Comparison of ENCODE assay signal across 28 cellular contexts in the genomic region with DNA sequence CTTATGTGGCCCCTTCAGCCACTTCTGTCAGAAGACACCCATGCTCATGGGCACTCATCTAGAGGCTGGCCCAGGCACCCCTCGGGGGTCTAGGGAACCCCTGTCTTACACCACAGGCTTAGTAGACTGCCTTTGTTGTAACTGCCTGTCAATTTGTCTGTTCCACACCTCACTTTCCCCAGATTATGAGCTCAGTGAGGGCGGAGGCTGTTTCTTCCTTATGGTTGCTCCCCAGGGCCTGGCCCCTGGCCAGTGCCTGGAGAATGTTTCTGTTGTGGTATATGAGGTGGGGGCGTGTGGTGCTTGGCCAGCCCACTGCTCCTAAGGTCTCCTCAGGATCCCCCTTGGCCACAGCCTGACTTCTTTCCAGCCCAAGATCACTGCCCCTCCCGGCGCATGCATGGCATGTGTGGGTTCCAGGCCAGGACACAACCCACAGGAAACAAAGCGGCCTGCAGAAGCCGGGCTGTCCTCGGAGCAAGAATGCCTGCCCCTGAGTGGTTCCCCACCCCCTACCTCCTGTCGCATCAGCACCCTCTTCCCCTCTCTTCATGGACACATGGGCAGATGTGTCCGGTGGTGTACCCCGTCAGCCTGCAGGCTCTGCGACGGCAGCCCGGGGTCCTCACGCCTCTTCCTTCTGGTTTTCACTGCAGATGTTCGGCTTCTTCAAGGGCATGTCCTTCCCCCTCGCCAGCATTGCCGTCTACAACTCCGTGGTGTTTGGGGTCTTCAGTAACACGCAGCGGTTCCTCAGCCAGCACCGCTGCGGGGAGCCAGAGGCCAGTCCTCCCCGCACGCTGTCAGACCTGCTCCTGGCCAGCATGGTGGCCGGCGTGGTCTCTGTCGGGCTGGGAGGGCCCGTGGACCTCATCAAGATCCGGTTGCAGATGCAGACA. TPM values are rescaled to one million over a fixed set of nuclear protein-coding genes. Genes with fewer than 3 reads are reported as not detected.
DNase-seq lines count a peak whose midpoint lies in the region; TF ChIP-seq lines count a peak whose summit lies in the region.
"Had no signal": no experiment of that assay in that cellular context is flagged by ENCODE, and none has a peak within 500 bp of the region (broad histone marks: within the 10 kb centered on the region; RNA-seq: fewer than 3 reads in every experiment).

No MANE protein-coding gene starts in this region.

- intact Hi-C loops in adrenal gland (cut with DNase I): no loop called here

- WGBS in adrenal gland, 4 donors: 82 to 89% (median 88%) methylated on average over 28 to 30 of the region's 30 CpGs

- no peak for TF ChIP-seq POLR2A in adrenal gland (IDR thresholded peaks at IDR 0.05)

- H3K9me3 ChIP-seq in adrenal gland (replicated peaks in 1 of 3): no peaks in the 10 kb centered on the region
- H3K9me3 ChIP-seq: Caco-2, SJCRH30 had no signal

- no peaks in the 10 kb centered on the region for H3K36me3 ChIP-seq in adrenal gland (replicated peaks in 1 of 2)
- H3K36me3 ChIP-seq: BLaER1, SJCRH30 had no signal

- peak overlapping the region; percentile 44 for H3K27ac ChIP-seq in caudate nucleus (ENCODE audit: low read depth, low read length)
- no peak overlapping the region for H3K27ac ChIP-seq in adrenal gland
- H3K27ac ChIP-seq: BLaER1, HL-60, PC-9, SJCRH30 had no signal

- DNase-seq in caudate nucleus (lab: John Stamatoyannopoulos, UW) (peak in 1 of 61 donors; percentile 19), islet precursor cell (peak; percentile 50), progenitor cell of endocrine pancreas (ENCODE audit: low spot score, unreplicated experiment) (no peak), adrenal gland (no peak), ecto neural progenitor cell (ENCODE audit: low spot score) (no peak), mucosa of gallbladder (ENCODE audit: low spot score) (no peak), activated gamma-delta T cell (lab: John Stamatoyannopoulos, UW) (no peak)
- DNase-seq: ACHN; Caco-2; CD4-positive, alpha-beta T cell; DMS 273 treated with DMSO at 0.1 percent for 48 hours; DMS79 treated with DMSO at 0.1 percent for 48 hours; H7; HFFc6; NCI-H1092; NCI-H1436; NCI-H187 treated with DMSO at 0.1 percent for 48 hours; NCI-H2107; NCI-H446 treated with DMSO at 0.1 percent for 48 hours; NCI-H526 treated with DMSO at 0.1 percent for 48 hours; PC-9; SJCRH30 had no signal

- H3K27ac Mint-ChIP-seq in progenitor cell of endocrine pancreas: peak overlapping the region; percentile 51
- H3K27ac Mint-ChIP-seq: CD4-positive, alpha-beta T cell; HFFc6 had no signal

- no peak overlapping the region for H3K4me3 ChIP-seq in adrenal gland
- H3K4me3 ChIP-seq: BLaER1, K562, PC-9, SJCRH30 had no signal

- H3K9me3 Mint-ChIP-seq in progenitor cell of endocrine pancreas (ENCODE audit: low read depth): peaks cover 6% of the 10 kb centered on the region
- H3K9me3 Mint-ChIP-seq: CD4-positive, alpha-beta T cell; HFFc6 had no signal

- H3K27me3 ChIP-seq in adrenal gland: no peaks in the 10 kb centered on the region
- H3K27me3 ChIP-seq: BLaER1 had no signal

- peaks cover 31% of the 10 kb centered on the region for H3K27me3 Mint-ChIP-seq in progenitor cell of endocrine pancreas

- no peak for TF ChIP-seq CTCF in progenitor cell of endocrine pancreas (IDR thresholded peaks at IDR 0.05; ENCODE audit: unreplicated experiment)
- no peak for TF ChIP-seq CTCF in adrenal gland (IDR thresholded peaks at IDR 0.05)

- no peaks in the 10 kb centered on the region for H3K36me3 Mint-ChIP-seq in progenitor cell of endocrine pancreas (ENCODE audit: insufficient read depth)

- H3K4me1 ChIP-seq in adrenal gland (replicated peaks in 1 of 2): no peaks in the 10 kb centered on the region
- H3K4me1 ChIP-seq: BLaER1, Caco-2, SJCRH30 had no signal

- no peaks in the 10 kb centered on the region for H3K4me1 Mint-ChIP-seq in progenitor cell of endocrine pancreas (ENCODE audit: low read depth)

- H3K4me3 Mint-ChIP-seq in progenitor cell of endocrine pancreas (ENCODE audit: low read depth): no peak overlapping the region
- H3K4me3 Mint-ChIP-seq: CD4-positive, alpha-beta T cell; HFFc6 had no signal

RNA-seq across cellular contexts. Expression of gene SLC25A48, which starts 17.7 kb away (rescaled TPM):
- total RNA-seq in progenitor cell of endocrine pancreas (0.34 and 0.69 TPM in 2 replicates), adrenal gland (not detected), mucosa of gallbladder (0.43 TPM)
- polyA plus RNA-seq in adrenal gland: not detected
- total RNA-seq: CD4-positive, alpha-beta T cell; HFFc6; HT-29; LHCN-M2; PC-9; SJCRH30 had no signal

RNA-seq across cellular contexts. Expression of gene IL9, which starts 43.5 kb away (rescaled TPM):
- not detected in 2 replicates for total RNA-seq in progenitor cell of endocrine pancreas
- total RNA-seq in adrenal gland: not detected
- not detected for polyA plus RNA-seq in adrenal gland
- total RNA-seq in mucosa of gallbladder: not detected
- total RNA-seq: Caco-2; CD4-positive, alpha-beta T cell; H7; HepG2; HFFc6; HT-29; K562; LHCN-M2; PC-9; SJCRH30 had no signal
- polyA plus RNA-seq: HepG2, K562 had no signal
